18 cellular contexts compared by ENCODE assay signal in the genomic region with DNA sequence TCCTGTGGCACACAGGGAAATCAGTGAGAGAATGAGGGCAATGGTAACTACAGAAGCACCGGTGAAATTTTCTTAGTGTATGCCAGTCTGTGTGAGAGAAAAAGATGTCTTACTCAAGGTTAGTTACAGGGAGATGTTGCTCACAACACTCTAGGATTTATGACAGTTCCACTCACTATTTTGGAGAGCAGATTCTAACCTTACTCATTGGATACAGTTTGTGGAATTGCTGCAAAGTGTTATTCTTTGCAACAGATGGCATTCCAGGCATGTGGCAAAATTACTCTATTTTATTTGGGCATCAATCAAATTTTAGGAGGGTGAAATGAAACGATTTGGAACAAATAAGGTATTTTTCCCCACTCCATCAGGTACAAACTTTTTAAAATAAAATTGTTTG.
A peak's percentile ranks its signal among the peaks of the same experiment; 100 is the strongest.
DNase-seq lines count a peak whose midpoint lies in the region; ATAC-seq lines count a peak whose summit lies in the region.
"Had no signal": no experiment of that assay in that cellular context is flagged by ENCODE, and none has a peak within 500 bp of the region (broad histone marks: within the 10 kb centered on the region; RNA-seq: fewer than 3 reads in every experiment).

No MANE protein-coding gene starts in this region.

- peaks cover 0 to 16% (median 4%) of the 10 kb centered on the region in 8 donors for H3K9me3 Mint-ChIP-seq in CD4-positive, alpha-beta memory T cell

- intact Hi-C loops in CD4-positive, alpha-beta memory T cell (cut with micrococcal nuclease) = no loop called here

- in situ Hi-C loops in G401 (cut with HindIII; ENCODE audit: low sequenced_read_pairs) = no loop called here

- H4K91ac ChIP-seq in mesenchymal stem cell (ENCODE audit: low read length) = no peak overlapping the region

- CTCF ChIA-PET in CD4-positive, alpha-beta memory T cell (lab: Charles Lee; ENCODE audit: partially characterized antibody) = no interaction called here

- H2BK120ac ChIP-seq in mesenchymal stem cell (ENCODE audit: low read depth, low read length) = no peak overlapping the region

- no peak overlapping the region for H3K9ac ChIP-seq in mesenchymal stem cell (ENCODE audit: low read length)

- no peak overlapping the region for H3K4me3 ChIP-seq in mesenchymal stem cell (ENCODE audit: insufficient read depth in 1 of 2, low read depth in 1 of 2, low read length in 2 of 2)
- H3K4me3 ChIP-seq in CD4-positive, alpha-beta memory T cell (ENCODE audit: low read length in 2 of 2) = no peak overlapping the region
- H3K4me3 ChIP-seq: GM12878, GM23338 had no signal

- DNase-seq in G401 (ENCODE audit: low spot score) = peak; percentile 86
- DNase-seq in cerebellar nuclear complex (lab: John Stamatoyannopoulos, UW) = peak; percentile 11 to 58
- DNase-seq in mesenchymal stem cell = no peak
- no peak for DNase-seq in NCI-H1694 treated with DMSO at 0.1 percent for 48 hours (lab: John Stamatoyannopoulos, UW)
- no peak for DNase-seq in NCI-H82 (lab: John Stamatoyannopoulos, UW)
- DNase-seq in CD4-positive, alpha-beta memory T cell = no peak
- DNase-seq: BE2C; Caco-2; CD4-positive, CD25-positive, alpha-beta regulatory T cell; DMS153; DMS79; HCEC 1CT; KBM-7 had no signal

- H3K27me3 Mint-ChIP-seq in CD4-positive, alpha-beta memory T cell = peaks cover 0 to 4% of the 10 kb centered on the region in 2 donors
- H3K27me3 Mint-ChIP-seq: CD4-positive, CD25-positive, alpha-beta regulatory T cell; IgD-negative memory B cell had no signal

- no peak overlapping the region for H3K23ac ChIP-seq in mesenchymal stem cell (ENCODE audit: low read length in 2 of 2)

- H3K4me2 ChIP-seq in mesenchymal stem cell (ENCODE audit: low read length, poor library complexity, severe bottlenecking) = no peak overlapping the region
- H3K4me2 ChIP-seq: GM23338 had no signal

- no peak overlapping the region for H3K14ac ChIP-seq in mesenchymal stem cell (ENCODE audit: low read length in 2 of 2)

- H3K4ac ChIP-seq in mesenchymal stem cell (ENCODE audit: low read depth in 1 of 2, low read length in 2 of 2) = no peak overlapping the region

- no peak overlapping the region for H3K27ac Mint-ChIP-seq in CD4-positive, alpha-beta memory T cell
- H3K27ac Mint-ChIP-seq: CD4-positive, CD25-positive, alpha-beta regulatory T cell; GM23338; IgD-negative memory B cell had no signal

- H3K4me1 ChIP-seq in mesenchymal stem cell (ENCODE audit: control insufficient read depth, insufficient read depth, low read depth, low read length) = no peaks in the 10 kb centered on the region
- no peaks in the 10 kb centered on the region for H3K4me1 ChIP-seq in CD4-positive, alpha-beta memory T cell (ENCODE audit: insufficient read depth, low read length)
- H3K4me1 ChIP-seq: BE2C, Caco-2 had no signal

- no peaks in the 10 kb centered on the region for H3K79me1 ChIP-seq in mesenchymal stem cell (replicated peaks; ENCODE audit: low read length, poor library complexity, severe bottlenecking)

- no peaks in the 10 kb centered on the region for H3K36me3 Mint-ChIP-seq in CD4-positive, alpha-beta memory T cell
- H3K36me3 Mint-ChIP-seq: CD4-positive, CD25-positive, alpha-beta regulatory T cell; IgD-negative memory B cell had no signal

- H3K4me3 Mint-ChIP-seq in CD4-positive, alpha-beta memory T cell = no peak overlapping the region
- H3K4me3 Mint-ChIP-seq: CD4-positive, CD25-positive, alpha-beta regulatory T cell; GM23338; IgD-negative memory B cell had no signal

- H3K36me3 ChIP-seq in mesenchymal stem cell (ENCODE audit: control insufficient read depth in 1 of 2, insufficient read depth in 2 of 2, low read depth in 1 of 2, low read length in 2 of 2) = no peaks in the 10 kb centered on the region
- H3K36me3 ChIP-seq in CD4-positive, alpha-beta memory T cell (ENCODE audit: insufficient read depth, low read length) = no peaks in the 10 kb centered on the region
- H3K36me3 ChIP-seq: BE2C had no signal

- 100% methylated on average over 1 of the region's 2 CpGs for WGBS in mesenchymal stem cell

- no peaks in the 10 kb centered on the region for H3K4me1 Mint-ChIP-seq in CD4-positive, alpha-beta memory T cell
- H3K4me1 Mint-ChIP-seq: CD4-positive, CD25-positive, alpha-beta regulatory T cell; GM23338; IgD-negative memory B cell had no signal

- no peaks in the 10 kb centered on the region for H3K27me3 ChIP-seq in mesenchymal stem cell (ENCODE audit: control insufficient read depth in 1 of 2, insufficient read depth in 1 of 2, low read length in 2 of 2)
- no peaks in the 10 kb centered on the region for H3K27me3 ChIP-seq in CD4-positive, alpha-beta memory T cell (ENCODE audit: insufficient read depth, low read length)
- H3K27me3 ChIP-seq: BE2C had no signal

- H3K27ac ChIP-seq in mesenchymal stem cell (ENCODE audit: low read length, poor library complexity, severe bottlenecking) = peak overlapping the region; percentile 15
- H3K27ac ChIP-seq in CD4-positive, alpha-beta memory T cell (ENCODE audit: low read depth, low read length) = no peak overlapping the region

- no peak overlapping the region for H2BK15ac ChIP-seq in mesenchymal stem cell (ENCODE audit: low read depth, poor library complexity, severe bottlenecking)

- H3K9me3 ChIP-seq in mesenchymal stem cell (ENCODE audit: control insufficient read depth, low read length) = peaks cover 3% of the 10 kb centered on the region
- H3K9me3 ChIP-seq in CD4-positive, alpha-beta memory T cell (ENCODE audit: control insufficient read depth in 1 of 2, low read length in 2 of 2) = no peaks in the 10 kb centered on the region
- H3K9me3 ChIP-seq: BE2C, Caco-2 had no signal

- no peak overlapping the region for H4K8ac ChIP-seq in mesenchymal stem cell (ENCODE audit: low read length)

- H2BK12ac ChIP-seq in mesenchymal stem cell (ENCODE audit: low read length in 2 of 2) = no peak overlapping the region

- ATAC-seq in HG02840 (IDR thresholded peaks at IDR 0.05; ENCODE audit: low FRiP score, unreplicated experiment) = no peak
- ATAC-seq: GM12878, GM23338, HepG2 had no signal

- POLR2A ChIA-PET in CD4-positive, alpha-beta memory T cell (lab: Charles Lee; ENCODE audit: partially characterized antibody) = no interaction called here

- no peak overlapping the region for H2BK5ac ChIP-seq in mesenchymal stem cell (ENCODE audit: low read depth, low read length, poor library complexity, severe bottlenecking)

- no peak overlapping the region for H2AFZ ChIP-seq in mesenchymal stem cell (ENCODE audit: low read depth, low read length)
- H2AFZ ChIP-seq: GM23338 had no signal

- no peak overlapping the region for H2AK5ac ChIP-seq in mesenchymal stem cell (ENCODE audit: low read length, severe bottlenecking)

- H3K18ac ChIP-seq in mesenchymal stem cell (ENCODE audit: low read depth in 1 of 2, low read length in 2 of 2) = no peak overlapping the region

Comparison
In these comparisons a context has a peak if more than half of its experiments do, and no peak if none do; other contexts are left out.
1. DNase-seq: peak in G401 (single experiment) and cerebellar nuclear complex (2 of 2); none in mesenchymal stem cell (single experiment), NCI-H1694 treated with DMSO at 0.1 percent for 48 hours (single experiment), NCI-H82 (single experiment) and CD4-positive, alpha-beta memory T cell (0 of 5).